17 cellular contexts compared by ENCODE assay signal in the genomic region with DNA sequence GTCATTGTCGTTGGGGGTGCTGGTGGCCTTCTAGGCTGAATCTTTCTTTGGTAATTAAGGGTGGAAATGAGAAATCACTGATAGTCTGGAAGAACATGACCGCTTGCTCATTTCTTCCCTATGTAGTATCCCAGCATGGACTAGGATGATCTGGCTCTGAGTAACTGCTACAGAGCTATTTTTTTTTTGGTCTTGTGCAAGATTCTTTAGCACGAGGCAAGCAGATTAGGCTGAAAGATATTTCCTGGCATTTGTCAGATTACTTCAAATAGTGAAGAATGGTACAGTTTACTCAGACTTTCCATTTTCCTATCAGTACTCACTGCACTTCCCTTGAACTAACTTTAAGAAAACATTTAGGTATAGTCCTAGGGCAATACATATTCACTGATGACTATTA.
A peak's percentile ranks its signal among the peaks of the same experiment; 100 is the strongest.
DNase-seq lines count a peak whose midpoint lies in the region; ATAC-seq and TF ChIP-seq lines count a peak whose summit lies in the region.
"Had no signal": no experiment of that assay in that cellular context is flagged by ENCODE, and none has a peak within 500 bp of the region (broad histone marks: within the 10 kb centered on the region; RNA-seq: fewer than 3 reads in every experiment).

No MANE protein-coding gene starts in this region.

- peaks cover 15% of the 10 kb centered on the region for H3K9me3 Mint-ChIP-seq in HFFc6
- H3K9me3 Mint-ChIP-seq: activated naive CD8-positive, alpha-beta T cell treated with anti-CD3 and anti-CD28 coated beads, Interleukin-2, amount 10 ng/mL, durations not matched to agents 7 days and 5 days; dendritic cell treated with granulocyte-macrophage colony-stimulating factor and Interleukin-4, amounts not matched to agents 40 ng/mL and 50 ng/mL, for 4 days; H9; neural progenitor cell had no signal

- H3K9me3 ChIP-seq in Peyer's patch = no peaks in the 10 kb centered on the region
- H3K9me3 ChIP-seq: BE2C, left ventricle myocardium inferior, SJCRH30 had no signal

- H2AFZ ChIP-seq in ACC112 (ENCODE audit: low read length, unreplicated experiment) = no peak overlapping the region
- H2AFZ ChIP-seq: neural progenitor cell had no signal

- DNase-seq in HFFc6 (peak; percentile 41), astrocyte of the hippocampus (ENCODE audit: low read depth, low spot score) (peak; percentile 39), kidney epithelial cell (ENCODE audit: low read depth) (peak; percentile 59), hypothalamus (lab: John Stamatoyannopoulos, UW) (no peak), AML-193 (lab: John Stamatoyannopoulos, UW) (no peak), Peyer's patch (no peak), left lobe of liver (ENCODE audit: low spot score) (no peak)
- DNase-seq: activated naive CD8-positive, alpha-beta T cell treated with anti-CD3 and anti-CD28 coated beads, Interleukin-2, amount 10 ng/mL, durations not matched to agents 7 days and 5 days; BE2C; H9; left ventricle myocardium inferior; NCI-H1417 treated with DMSO at 0.1 percent for 48 hours; NCI-H524; SJCRH30 had no signal

- 0 out of 2 replicates have a peak overlapping the region, but pooled peaks have one; percentile 26 for H3K27ac Mint-ChIP-seq in HFFc6
- H3K27ac Mint-ChIP-seq: activated naive CD8-positive, alpha-beta T cell treated with anti-CD3 and anti-CD28 coated beads, Interleukin-2, amount 10 ng/mL, durations not matched to agents 7 days and 5 days; dendritic cell treated with granulocyte-macrophage colony-stimulating factor and Interleukin-4, amounts not matched to agents 40 ng/mL and 50 ng/mL, for 4 days; H9; neural progenitor cell had no signal

- H3K4me3 ChIP-seq in ACC112 (ENCODE audit: low read depth, low read length) (no peak overlapping the region), kidney epithelial cell (ENCODE audit: low read depth, low read length) (no peak overlapping the region), Peyer's patch (no peak overlapping the region)
- H3K4me3 ChIP-seq: left ventricle myocardium inferior, neural progenitor cell, SJCRH30 had no signal

- no peak for TF ChIP-seq CTCF in HFFc6 (IDR thresholded peaks at IDR 0.05)
- TF ChIP-seq CTCF in kidney epithelial cell (IDR thresholded peaks at IDR 0.05; ENCODE audit: insufficient read depth, low read length, poor library complexity, severe bottlenecking) = no peak
- TF ChIP-seq CTCF in Peyer's patch (IDR thresholded peaks at IDR 0.05) = no peak

- no peak overlapping the region for H3K4me3 Mint-ChIP-seq in HFFc6
- H3K4me3 Mint-ChIP-seq: activated naive CD8-positive, alpha-beta T cell treated with anti-CD3 and anti-CD28 coated beads, Interleukin-2, amount 10 ng/mL, durations not matched to agents 7 days and 5 days; dendritic cell treated with granulocyte-macrophage colony-stimulating factor and Interleukin-4, amounts not matched to agents 40 ng/mL and 50 ng/mL, for 4 days; H9; neural progenitor cell had no signal

- H3K79me2 ChIP-seq in ACC112 (ENCODE audit: control insufficient read depth, insufficient read depth, low read length, unreplicated experiment) = no peaks in the 10 kb centered on the region

- ATAC-seq in left lobe of liver = no peak

- no peaks in the 10 kb centered on the region; the same call in 1 of the 2 replicates for H3K4me1 Mint-ChIP-seq in HFFc6 (ENCODE audit: low read depth)
- H3K4me1 Mint-ChIP-seq: activated naive CD8-positive, alpha-beta T cell treated with anti-CD3 and anti-CD28 coated beads, Interleukin-2, amount 10 ng/mL, durations not matched to agents 7 days and 5 days had no signal

- no peak for TF ChIP-seq POLR2A in Peyer's patch (IDR thresholded peaks at IDR 0.05)

- H3K27me3 Mint-ChIP-seq in HFFc6 (ENCODE audit: insufficient read depth) = no peaks in the 10 kb centered on the region; the same call in none of the 2 replicates
- H3K27me3 Mint-ChIP-seq: dendritic cell treated with granulocyte-macrophage colony-stimulating factor and Interleukin-4, amounts not matched to agents 40 ng/mL and 50 ng/mL, for 4 days had no signal

- no peaks in the 10 kb centered on the region for H3K36me3 ChIP-seq in ACC112 (ENCODE audit: insufficient read depth, low read length)
- no peaks in the 10 kb centered on the region for H3K36me3 ChIP-seq in kidney epithelial cell (ENCODE audit: control insufficient read depth, insufficient read depth, low read length)
- H3K36me3 ChIP-seq in Peyer's patch = no peaks in the 10 kb centered on the region
- H3K36me3 ChIP-seq: BE2C, left ventricle myocardium inferior, neural progenitor cell, SJCRH30 had no signal

- H3K36me3 Mint-ChIP-seq in HFFc6 (ENCODE audit: low read depth) = no peaks in the 10 kb centered on the region
- H3K36me3 Mint-ChIP-seq: activated naive CD8-positive, alpha-beta T cell treated with anti-CD3 and anti-CD28 coated beads, Interleukin-2, amount 10 ng/mL, durations not matched to agents 7 days and 5 days had no signal

- H3K4me1 ChIP-seq in ACC112 (ENCODE audit: control insufficient read depth, insufficient read depth, low read length, unreplicated experiment) (peaks cover 36% of the 10 kb centered on the region), Peyer's patch (no peaks in the 10 kb centered on the region)
- H3K4me1 ChIP-seq: BE2C, left ventricle myocardium inferior, neural progenitor cell, SJCRH30 had no signal

- no peaks in the 10 kb centered on the region for H3K27me3 ChIP-seq in ACC112 (ENCODE audit: insufficient read depth, low read length)
- H3K27me3 ChIP-seq in kidney epithelial cell (ENCODE audit: control insufficient read depth, insufficient read depth, low read length) = no peaks in the 10 kb centered on the region
- H3K27me3 ChIP-seq in Peyer's patch = no peaks in the 10 kb centered on the region
- H3K27me3 ChIP-seq: neural progenitor cell, SJCRH30 had no signal

- H3K27ac ChIP-seq in ACC112 (ENCODE audit: low read depth, low read length) = peak overlapping the region; percentile 81
- H3K27ac ChIP-seq in Peyer's patch = no peak overlapping the region
- H3K27ac ChIP-seq: left ventricle myocardium inferior, neural progenitor cell, SJCRH30 had no signal

Comparison
In these comparisons a context has a peak if more than half of its experiments do, and no peak if none do; other contexts are left out.
1. DNase-seq: peak in HFFc6 (single experiment), astrocyte of the hippocampus (single experiment) and kidney epithelial cell (single experiment); none in hypothalamus (0 of 51), AML-193 (0 of 2), Peyer's patch (0 of 3) and left lobe of liver (single experiment).